In the genomic region with DNA sequence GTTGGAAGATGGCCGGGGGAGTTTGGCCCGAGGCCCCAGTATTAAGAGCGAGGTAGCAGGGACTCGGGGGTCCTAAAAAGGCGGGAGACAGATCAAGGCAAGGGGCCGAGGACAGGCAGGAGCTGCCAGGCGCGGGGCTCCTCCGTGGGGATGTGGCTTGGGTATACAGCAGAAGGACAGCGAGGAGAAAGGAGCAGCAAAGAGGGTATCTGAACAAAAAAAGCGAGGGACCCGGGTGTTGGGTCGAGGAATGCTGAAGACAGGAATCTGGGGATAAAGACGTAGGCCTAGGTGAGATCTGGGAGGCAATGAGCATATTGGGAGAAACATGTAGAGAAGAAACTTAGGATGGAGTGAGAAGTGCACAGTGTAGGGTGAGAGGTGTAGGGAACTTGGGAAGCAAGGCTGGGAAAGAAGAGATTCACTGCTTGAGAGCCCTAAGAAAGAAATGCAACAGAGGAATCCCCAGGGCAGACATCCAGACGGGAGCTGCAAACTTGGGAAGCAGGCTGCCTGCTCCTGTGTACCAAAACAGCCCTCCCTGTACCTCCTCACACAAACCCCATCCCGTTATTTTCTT, we compare ENCODE assay signal across 8 cellular contexts. TPM values are rescaled to one million over a fixed set of nuclear protein-coding genes. Genes with fewer than 3 reads are reported as not detected.
DNase-seq lines count a peak whose midpoint lies in the region; ATAC-seq lines count a peak whose summit lies in the region.

No MANE protein-coding gene starts in this region.

- no peaks in the 10 kb centered on the region for H3K9me3 Mint-ChIP-seq in activated CD4-positive, alpha-beta T cell treated with anti-CD3 and anti-CD28 coated beads, Interleukin-2, amount 10 ng/mL, durations not matched to agents 7 days and 5 days
- H3K9me3 Mint-ChIP-seq in activated T-helper 2 cell treated with anti-CD3 and anti-CD28 coated beads, Interferon-gamma antibody, Interleukin-2, Interleukin-4, amounts not matched to agents 10 μg/mL and 5 μg/mL and 100 μg/mL, durations not matched to agents 14 hours and 24 hours and 36 hours = no peaks in the 10 kb centered on the region

- H3K36me3 ChIP-seq in rectal smooth muscle tissue (ENCODE audit: control insufficient read depth, insufficient read depth, low read length) = peaks cover 11% of the 10 kb centered on the region

- peaks cover 32% of the 10 kb centered on the region for H3K4me1 Mint-ChIP-seq in activated CD4-positive, alpha-beta T cell treated with anti-CD3 and anti-CD28 coated beads, Interleukin-2, amount 10 ng/mL, durations not matched to agents 7 days and 5 days
- peaks cover 37% of the 10 kb centered on the region for H3K4me1 Mint-ChIP-seq in activated T-helper 2 cell treated with anti-CD3 and anti-CD28 coated beads, Interferon-gamma antibody, Interleukin-2, Interleukin-4, amounts not matched to agents 10 μg/mL and 5 μg/mL and 100 μg/mL, durations not matched to agents 14 hours and 24 hours and 36 hours (ENCODE audit: low read depth)

- H3K27me3 ChIP-seq in rectal smooth muscle tissue (ENCODE audit: control insufficient read depth, insufficient read depth, low read length) = no peaks in the 10 kb centered on the region

- no peak for DNase-seq in activated CD4-positive, alpha-beta T cell treated with anti-CD3 and anti-CD28 coated beads, Interleukin-2, amount 10 ng/mL, durations not matched to agents 7 days and 5 days
- no peak for DNase-seq in activated CD4-positive, alpha-beta T cell treated with anti-CD3 and anti-CD28 coated beads for 48 hours
- DNase-seq in activated T-helper 2 cell treated with anti-CD3 and anti-CD28 coated beads, Interferon-gamma antibody, Interleukin-2, Interleukin-4, amounts not matched to agents 10 μg/mL and 5 μg/mL and 100 μg/mL, durations not matched to agents 14 hours and 24 hours and 36 hours (ENCODE audit: low spot score) = no peak
- no peak for DNase-seq in left cardiac atrium

- intact Hi-C loops in activated T-helper 2 cell treated with anti-CD3 and anti-CD28 coated beads, Interferon-gamma antibody, Interleukin-2, Interleukin-4, amounts not matched to agents 10 μg/mL and 5 μg/mL and 100 μg/mL, durations not matched to agents 14 hours and 24 hours and 36 hours (cut with micrococcal nuclease) = no loop called here
- intact Hi-C loops in left cardiac atrium (cut with DNase I) = no loop called here

- peak overlapping the region; percentile 82 for H3K27ac ChIP-seq in rectal smooth muscle tissue (ENCODE audit: low read depth, low read length)

- POLR2A ChIA-PET in activated CD4-positive, alpha-beta T cell treated with anti-CD3 and anti-CD28 coated beads, Interleukin-2, amount 10 ng/mL, durations not matched to agents 7 days and 5 days (lab: Charles Lee) = no interaction called here

- CTCF ChIA-PET in activated CD4-positive, alpha-beta T cell treated with anti-CD3 and anti-CD28 coated beads, Interleukin-2, amount 10 ng/mL, durations not matched to agents 7 days and 5 days (lab: Charles Lee) = interaction anchor here (1.7 kb wide), 1 partner anchor 18 kb away, joined by 5 read pairs; no protein-coding TSS in a partner anchor

- no peaks in the 10 kb centered on the region for H3K27me3 Mint-ChIP-seq in activated CD4-positive, alpha-beta T cell treated with anti-CD3 and anti-CD28 coated beads, Interleukin-2, amount 10 ng/mL, durations not matched to agents 7 days and 5 days
- no peaks in the 10 kb centered on the region for H3K27me3 Mint-ChIP-seq in activated T-helper 2 cell treated with anti-CD3 and anti-CD28 coated beads, Interferon-gamma antibody, Interleukin-2, Interleukin-4, amounts not matched to agents 10 μg/mL and 5 μg/mL and 100 μg/mL, durations not matched to agents 14 hours and 24 hours and 36 hours (ENCODE audit: low read depth)

- peaks cover 6% of the 10 kb centered on the region for H3K36me3 Mint-ChIP-seq in activated CD4-positive, alpha-beta T cell treated with anti-CD3 and anti-CD28 coated beads, Interleukin-2, amount 10 ng/mL, durations not matched to agents 7 days and 5 days (ENCODE audit: low read depth)
- peaks cover 21% of the 10 kb centered on the region for H3K36me3 Mint-ChIP-seq in activated T-helper 2 cell treated with anti-CD3 and anti-CD28 coated beads, Interferon-gamma antibody, Interleukin-2, Interleukin-4, amounts not matched to agents 10 μg/mL and 5 μg/mL and 100 μg/mL, durations not matched to agents 14 hours and 24 hours and 36 hours (ENCODE audit: low read depth)

- peak overlapping the region; percentile 73 for H3K27ac Mint-ChIP-seq in activated CD4-positive, alpha-beta T cell treated with anti-CD3 and anti-CD28 coated beads, Interleukin-2, amount 10 ng/mL, durations not matched to agents 7 days and 5 days
- H3K27ac Mint-ChIP-seq in activated T-helper 2 cell treated with anti-CD3 and anti-CD28 coated beads, Interferon-gamma antibody, Interleukin-2, Interleukin-4, amounts not matched to agents 10 μg/mL and 5 μg/mL and 100 μg/mL, durations not matched to agents 14 hours and 24 hours and 36 hours = peak overlapping the region; percentile 79

- peaks cover 3% of the 10 kb centered on the region for H3K4me1 ChIP-seq in rectal smooth muscle tissue (ENCODE audit: control insufficient read depth, insufficient read depth, low read length)

- H3K4me3 ChIP-seq in rectal smooth muscle tissue (ENCODE audit: low read length) = peak overlapping the region; percentile 75

- H3K4me3 Mint-ChIP-seq in activated CD4-positive, alpha-beta T cell treated with anti-CD3 and anti-CD28 coated beads, Interleukin-2, amount 10 ng/mL, durations not matched to agents 7 days and 5 days = peak overlapping the region; percentile 73
- peak overlapping the region; percentile 83 for H3K4me3 Mint-ChIP-seq in activated T-helper 2 cell treated with anti-CD3 and anti-CD28 coated beads, Interferon-gamma antibody, Interleukin-2, Interleukin-4, amounts not matched to agents 10 μg/mL and 5 μg/mL and 100 μg/mL, durations not matched to agents 14 hours and 24 hours and 36 hours (ENCODE audit: low read depth)

- ATAC-seq in HG03439 (IDR thresholded peaks at IDR 0.05; ENCODE audit: unreplicated experiment) (peak; percentile 23), left cardiac atrium (peak; percentile 17 to 49), HG03342 (IDR thresholded peaks at IDR 0.05; ENCODE audit: unreplicated experiment) (no peak), HG03108 (IDR thresholded peaks at IDR 0.05; ENCODE audit: unreplicated experiment) (no peak)

- peak overlapping the region; percentile 77 for H3K9ac ChIP-seq in rectal smooth muscle tissue (ENCODE audit: low read length)

RNA-seq across cellular contexts. Expression of a gene that starts 10.9 kb away (rescaled TPM):
- 1 to 10 TPM; 2.4 to 3.5 TPM for total RNA-seq in activated CD4-positive, alpha-beta T cell treated with anti-CD3 and anti-CD28 coated beads, Interleukin-2, amount 10 ng/mL, durations not matched to agents 7 days and 5 days
- 19.9 and 21.2 TPM in 2 replicates for total RNA-seq in activated T-helper 2 cell treated with anti-CD3 and anti-CD28 coated beads, Interferon-gamma antibody, Interleukin-2, Interleukin-4, amounts not matched to agents 10 μg/mL and 5 μg/mL and 100 μg/mL, durations not matched to agents 14 hours and 24 hours and 36 hours
- 10 to 100 TPM; 20.3 to 29.8 TPM for total RNA-seq in left cardiac atrium

RNA-seq across cellular contexts. Expression of a gene that starts 12.9 kb away (rescaled TPM):
- total RNA-seq in activated CD4-positive, alpha-beta T cell treated with anti-CD3 and anti-CD28 coated beads, Interleukin-2, amount 10 ng/mL, durations not matched to agents 7 days and 5 days = 10 to 100 TPM; 15.7 to 17.4 TPM
- total RNA-seq in activated T-helper 2 cell treated with anti-CD3 and anti-CD28 coated beads, Interferon-gamma antibody, Interleukin-2, Interleukin-4, amounts not matched to agents 10 μg/mL and 5 μg/mL and 100 μg/mL, durations not matched to agents 14 hours and 24 hours and 36 hours = 34.8 and 35.5 TPM in 2 replicates
- total RNA-seq in left cardiac atrium = 1 to 10 TPM; 6.2 to 6.7 TPM

RNA-seq across cellular contexts. Expression of a gene that starts 33.7 kb away (rescaled TPM):
- total RNA-seq in activated CD4-positive, alpha-beta T cell treated with anti-CD3 and anti-CD28 coated beads, Interleukin-2, amount 10 ng/mL, durations not matched to agents 7 days and 5 days = 10 to 100 TPM; 47.2 to 48.3 TPM
- 43.9 and 45.2 TPM in 2 replicates for total RNA-seq in activated T-helper 2 cell treated with anti-CD3 and anti-CD28 coated beads, Interferon-gamma antibody, Interleukin-2, Interleukin-4, amounts not matched to agents 10 μg/mL and 5 μg/mL and 100 μg/mL, durations not matched to agents 14 hours and 24 hours and 36 hours
- 10 to 100 TPM; 28.5 to 47.1 TPM for total RNA-seq in left cardiac atrium

RNA-seq across cellular contexts. Expression of a gene that starts 34.1 kb away (rescaled TPM):
- total RNA-seq in activated CD4-positive, alpha-beta T cell treated with anti-CD3 and anti-CD28 coated beads, Interleukin-2, amount 10 ng/mL, durations not matched to agents 7 days and 5 days = 10 to 100 TPM; 56.9 to 58.1 TPM
- total RNA-seq in activated T-helper 2 cell treated with anti-CD3 and anti-CD28 coated beads, Interferon-gamma antibody, Interleukin-2, Interleukin-4, amounts not matched to agents 10 μg/mL and 5 μg/mL and 100 μg/mL, durations not matched to agents 14 hours and 24 hours and 36 hours = 47.9 and 51.0 TPM in 2 replicates
- total RNA-seq in left cardiac atrium = 100 to 1,000 TPM; 105 to 114 TPM

RNA-seq across cellular contexts. Expression of a gene that starts 41.4 kb away (rescaled TPM):
- total RNA-seq in activated CD4-positive, alpha-beta T cell treated with anti-CD3 and anti-CD28 coated beads, Interleukin-2, amount 10 ng/mL, durations not matched to agents 7 days and 5 days = 100 to 1,000 TPM in 1 of 2 experiments, 10 to 100 TPM in 1; 96.6 to 106 TPM
- 116 and 121 TPM in 2 replicates for total RNA-seq in activated T-helper 2 cell treated with anti-CD3 and anti-CD28 coated beads, Interferon-gamma antibody, Interleukin-2, Interleukin-4, amounts not matched to agents 10 μg/mL and 5 μg/mL and 100 μg/mL, durations not matched to agents 14 hours and 24 hours and 36 hours
- total RNA-seq in left cardiac atrium = 10 to 100 TPM; 14.1 to 18.2 TPM

Comparison
In these comparisons a context has a peak if more than half of its experiments do, and no peak if none do; other contexts are left out.
1. ATAC-seq: peak in HG03439 (single experiment) and left cardiac atrium (2 of 2); none in HG03342 (single experiment) and HG03108 (single experiment).